ENCODE assay signal across 2 cellular contexts in the genomic region with DNA sequence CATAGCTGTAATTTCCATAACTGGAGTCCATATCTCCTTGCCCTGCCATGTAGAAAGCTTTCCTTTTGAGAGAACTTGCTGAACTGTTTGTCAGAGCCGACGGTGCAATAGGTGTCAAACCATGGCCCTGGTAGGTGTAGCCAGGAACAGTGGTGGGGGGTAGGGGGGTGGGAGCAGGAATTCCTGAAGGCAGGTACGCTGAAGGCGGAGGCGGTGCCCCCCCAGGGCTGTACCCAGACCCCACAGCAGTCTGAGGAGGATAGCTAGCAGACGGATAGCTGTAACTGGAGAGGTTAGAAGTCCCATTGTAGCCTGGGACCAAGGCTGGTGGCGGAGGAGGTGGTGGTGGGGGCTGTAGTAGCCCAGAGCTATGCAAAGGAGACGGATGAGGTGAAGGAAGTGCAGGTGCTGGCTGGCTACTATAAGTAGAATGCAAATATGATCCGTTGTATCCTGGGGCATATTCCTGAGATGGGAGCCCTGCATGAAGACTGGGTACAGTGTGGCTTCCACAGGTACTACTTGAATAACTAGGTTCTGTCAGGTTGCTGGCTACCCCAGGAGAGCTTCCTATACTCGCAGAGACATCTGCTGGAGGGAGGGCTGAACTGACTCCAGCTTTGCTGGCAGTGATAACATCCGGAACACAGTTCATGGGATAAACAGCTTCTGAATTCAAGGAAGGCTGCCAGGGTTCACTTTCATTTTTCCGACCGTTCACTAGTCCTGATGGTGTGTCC.
TF ChIP-seq lines count a peak whose summit lies in the region.

No MANE protein-coding gene starts in this region.

TF ChIP-seq in GM23338, 12 proteins besides CTCF, POLR2A, EP300 and RAD21 (continues in another document):
- TF ChIP-seq ZNF462 (CRISPR knock-in tag; IDR thresholded peaks at IDR 0.05) (no peak), JUNB (IDR thresholded peaks at IDR 0.05; ENCODE audit: unreplicated experiment) (no peak), EZH2phosphoT487 (IDR thresholded peaks at IDR 0.05; ENCODE audit: unreplicated experiment) (no peak), POLR2AphosphoS5 (IDR thresholded peaks at IDR 0.05; ENCODE audit: low read depth) (no peak), ETS1 (IDR thresholded peaks at IDR 0.05) (no peak), CREB1 (CRISPR knock-in tag; IDR thresholded peaks at IDR 0.05; ENCODE audit: low read depth) (no peak), EZH2 (IDR thresholded peaks at IDR 0.05; ENCODE audit: low read depth, unreplicated experiment) (no peak), REST (IDR thresholded peaks at IDR 0.05; ENCODE audit: unreplicated experiment) (no peak)

TF ChIP-seq in HepG2, 621 proteins besides CTCF, POLR2A, EP300 and RAD21 (continued from another document):
- TF ChIP-seq DMTF1 (CRISPR knock-in tag; IDR thresholded peaks at IDR 0.05): no peak
- peak; percentile 47; the same call in 1 of the 2 replicates for TF ChIP-seq SMC3 (IDR thresholded peaks at IDR 0.05; ENCODE audit: low read length)
- peak; percentile 47; the same call in 1 of the 2 replicates for TF ChIP-seq ZMYM4 (CRISPR knock-in tag; IDR thresholded peaks at IDR 0.05)
- no peak for TF ChIP-seq PAF1 (CRISPR knock-in tag; IDR thresholded peaks at IDR 0.05)
- no peak for TF ChIP-seq MAFF (IDR thresholded peaks at IDR 0.05; ENCODE audit: low read depth, low read length)
- TF ChIP-seq ZNF878 (CRISPR knock-in tag; IDR thresholded peaks at IDR 0.05): no peak
- peak; percentile 56 for TF ChIP-seq STAG1 (CRISPR knock-in tag; IDR thresholded peaks at IDR 0.05)
